ENCODE assay signal across 16 cellular contexts in genomic region chr1:156789621-156790318, GRCh38. TPM values are rescaled to one million over a fixed set of nuclear protein-coding genes. Genes with fewer than 3 reads are reported as not detected.
A peak's percentile ranks its signal among the peaks of the same experiment; 100 is the strongest.
DNase-seq lines count a peak whose midpoint lies in the region; ATAC-seq and TF ChIP-seq lines count a peak whose summit lies in the region.
"Had no signal": no experiment of that assay in that cellular context is flagged by ENCODE, and none has a peak within 500 bp of the region (broad histone marks: within the 10 kb centered on the region; RNA-seq: fewer than 3 reads in every experiment).

No MANE protein-coding gene starts in this region.

- no peak for ATAC-seq in activated T-cell treated with anti-CD3 and anti-CD28 coated beads, Interleukin-2, amount 50 U/mL, for 72 hours (replicated peaks in 1 of 2)
- ATAC-seq in activated T-helper 17 cell treated with anti-CD3 and anti-CD28 coated beads, Interleukin-2, amount 50 U/mL, for 72 hours (replicated peaks) = no peak
- no peak for ATAC-seq in HG02678 (IDR thresholded peaks at IDR 0.05; ENCODE audit: unreplicated experiment)
- ATAC-seq: CD8-positive, alpha-beta T cell had no signal

- H3K9me3 ChIP-seq in endodermal cell (ENCODE audit: control insufficient read depth, low read length) = no peaks in the 10 kb centered on the region
- H3K9me3 ChIP-seq: BLaER1 had no signal

- H3K27me3 ChIP-seq in endodermal cell (ENCODE audit: control insufficient read depth, insufficient read depth, low read length, poor library complexity, severe bottlenecking) = no peaks in the 10 kb centered on the region
- H3K27me3 ChIP-seq: BLaER1 had no signal

- H3K4me1 ChIP-seq in endodermal cell (ENCODE audit: control insufficient read depth, insufficient read depth, low read length) = no peaks in the 10 kb centered on the region

- peak overlapping the region; percentile 3 for H3K9ac ChIP-seq in endodermal cell (ENCODE audit: extremely low read depth, low read length, poor library complexity, severe bottlenecking)
- H3K9ac ChIP-seq: BLaER1 had no signal

- no peaks in the 10 kb centered on the region for H3K9me3 Mint-ChIP-seq in activated T-cell treated with anti-CD3 and anti-CD28 coated beads, Interleukin-2, amount 50 U/mL, for 72 hours
- no peaks in the 10 kb centered on the region for H3K9me3 Mint-ChIP-seq in activated T-helper 17 cell treated with anti-CD3 and anti-CD28 coated beads, Interleukin-2, amount 50 U/mL, for 72 hours
- H3K9me3 Mint-ChIP-seq in endodermal cell = no peaks in the 10 kb centered on the region
- H3K9me3 Mint-ChIP-seq: CD8-positive, alpha-beta T cell had no signal

- 94 to 96% methylated on average over 4 of the region's 4 CpGs for WGBS in endodermal cell (ENCODE audit: insufficient coverage in 1 of 2, insufficient read length in 1 of 2), 2 experiments

- H3K36me3 ChIP-seq in endodermal cell (ENCODE audit: control insufficient read depth, insufficient read depth, low read length) = peaks cover 81% of the 10 kb centered on the region

- no peaks in the 10 kb centered on the region for H3K27me3 Mint-ChIP-seq in activated T-cell treated with anti-CD3 and anti-CD28 coated beads, Interleukin-2, amount 50 U/mL, for 72 hours (ENCODE audit: low read depth)
- H3K27me3 Mint-ChIP-seq in activated T-helper 17 cell treated with anti-CD3 and anti-CD28 coated beads, Interleukin-2, amount 50 U/mL, for 72 hours = no peaks in the 10 kb centered on the region
- no peaks in the 10 kb centered on the region for H3K27me3 Mint-ChIP-seq in endodermal cell (ENCODE audit: insufficient read depth)

- peaks cover 10 to 13% of the 10 kb centered on the region in 2 donors for H3K36me3 Mint-ChIP-seq in activated T-cell treated with anti-CD3 and anti-CD28 coated beads, Interleukin-2, amount 50 U/mL, for 72 hours (ENCODE audit: insufficient read depth in 2 of 2)
- peaks cover 97% of the 10 kb centered on the region for H3K36me3 Mint-ChIP-seq in activated T-helper 17 cell treated with anti-CD3 and anti-CD28 coated beads, Interleukin-2, amount 50 U/mL, for 72 hours (ENCODE audit: low read depth)
- H3K36me3 Mint-ChIP-seq in endodermal cell (ENCODE audit: low read depth) = peaks cover 74% of the 10 kb centered on the region

- no peaks in the 10 kb centered on the region for H3K4me1 Mint-ChIP-seq in activated T-cell treated with anti-CD3 and anti-CD28 coated beads, Interleukin-2, amount 50 U/mL, for 72 hours (ENCODE audit: low read depth)
- peaks cover 5% of the 10 kb centered on the region for H3K4me1 Mint-ChIP-seq in activated T-helper 17 cell treated with anti-CD3 and anti-CD28 coated beads, Interleukin-2, amount 50 U/mL, for 72 hours
- H3K4me1 Mint-ChIP-seq in endodermal cell = peaks cover 9% of the 10 kb centered on the region

- peak overlapping the region; percentile 7 for H3K4me3 ChIP-seq in endodermal cell (ENCODE audit: low read length)
- H3K4me3 ChIP-seq: BLaER1 had no signal

- H3K4me3 Mint-ChIP-seq in activated T-cell treated with anti-CD3 and anti-CD28 coated beads, Interleukin-2, amount 50 U/mL, for 72 hours = no peak overlapping the region
- H3K4me3 Mint-ChIP-seq in activated T-helper 17 cell treated with anti-CD3 and anti-CD28 coated beads, Interleukin-2, amount 50 U/mL, for 72 hours = no peak overlapping the region
- no peak overlapping the region for H3K4me3 Mint-ChIP-seq in endodermal cell
- H3K4me3 Mint-ChIP-seq: CD8-positive, alpha-beta T cell had no signal

- peak overlapping the region; percentile 24 for H3K27ac Mint-ChIP-seq in activated T-cell treated with anti-CD3 and anti-CD28 coated beads, Interleukin-2, amount 50 U/mL, for 72 hours
- peak overlapping the region; percentile 67 for H3K27ac Mint-ChIP-seq in activated T-helper 17 cell treated with anti-CD3 and anti-CD28 coated beads, Interleukin-2, amount 50 U/mL, for 72 hours
- H3K27ac Mint-ChIP-seq in endodermal cell = peak overlapping the region; percentile 17
- H3K27ac Mint-ChIP-seq: CD8-positive, alpha-beta T cell had no signal

- H3K27ac ChIP-seq in endodermal cell (ENCODE audit: low read depth, low read length) (no peak overlapping the region), substantia nigra (ENCODE audit: low read depth, low read length, poor library complexity, severe bottlenecking) (peak overlapping the region; percentile 21)
- H3K27ac ChIP-seq: BLaER1 had no signal

- no peak for DNase-seq in activated T-cell treated with anti-CD3 and anti-CD28 coated beads, Interleukin-2, amount 50 U/mL, for 72 hours
- no peak for DNase-seq in activated T-cell treated with anti-CD3 and anti-CD28 coated beads, Interleukin-2, amount 50 U/mL, for 1 hour
- DNase-seq in endodermal cell = no peak
- DNase-seq in substantia nigra (lab: John Stamatoyannopoulos, UW) = peak in 2 of 49 donors; percentile 3 to 6
- no peak for DNase-seq in EL
- DNase-seq in anterior cingulate cortex (lab: John Stamatoyannopoulos, UW) = no peak
- DNase-seq: 8988T; CD8-positive, alpha-beta T cell; DND-41; GF-D8; NCI-H187; NCI-H526 treated with DMSO at 0.1 percent for 48 hours; SIG-M5 had no signal

- TF ChIP-seq CTCF in endodermal cell (conservative IDR thresholded peaks at IDR 0.05) = no peak

RNA-seq across cellular contexts. Expression of gene PRCC, which starts 22.4 kb away (rescaled TPM):
- 10 to 100 TPM; 67.7 to 84.4 TPM for total RNA-seq in activated T-cell treated with anti-CD3 and anti-CD28 coated beads, Interleukin-2, amount 50 U/mL, for 72 hours
- total RNA-seq in activated T-helper 17 cell treated with anti-CD3 and anti-CD28 coated beads, Interleukin-2, amount 50 U/mL, for 72 hours = 10 to 100 TPM; 54.0 to 76.7 TPM
- 100 to 1,000 TPM; 108 to 111 TPM for total RNA-seq in endodermal cell
- polyA plus RNA-seq in endodermal cell (2013, experiment 1 of 2) = 81.7 TPM
- polyA plus RNA-seq in endodermal cell (2013, experiment 2 of 2) = 91.9 TPM

RNA-seq across cellular contexts. Expression of gene SH2D2A, which starts 26.9 kb away (rescaled TPM):
- 100 to 1,000 TPM; 221 to 246 TPM for total RNA-seq in activated T-cell treated with anti-CD3 and anti-CD28 coated beads, Interleukin-2, amount 50 U/mL, for 72 hours
- total RNA-seq in activated T-helper 17 cell treated with anti-CD3 and anti-CD28 coated beads, Interleukin-2, amount 50 U/mL, for 72 hours = 100 to 1,000 TPM; 173 to 257 TPM
- 1 to 10 TPM; 2.4 to 7.7 TPM for total RNA-seq in endodermal cell
- 3.0 TPM for polyA plus RNA-seq in endodermal cell (2013, experiment 1 of 2)
- polyA plus RNA-seq in endodermal cell (2013, experiment 2 of 2) = 1.9 TPM

RNA-seq across cellular contexts. Expression of gene HDGF, which starts 38.3 kb away (rescaled TPM):
- 100 to 1,000 TPM; 185 to 217 TPM for total RNA-seq in activated T-cell treated with anti-CD3 and anti-CD28 coated beads, Interleukin-2, amount 50 U/mL, for 72 hours
- total RNA-seq in activated T-helper 17 cell treated with anti-CD3 and anti-CD28 coated beads, Interleukin-2, amount 50 U/mL, for 72 hours = 100 to 1,000 TPM; 270 to 361 TPM
- 100 to 1,000 TPM; 493 to 495 TPM for total RNA-seq in endodermal cell
- 307 TPM for polyA plus RNA-seq in endodermal cell (2013, experiment 1 of 2)
- polyA plus RNA-seq in endodermal cell (2013, experiment 2 of 2) = 299 TPM

RNA-seq across cellular contexts. Expression of gene MRPL24, which starts 48.9 kb away (rescaled TPM):
- 10 to 100 TPM; 45.9 to 67.8 TPM for total RNA-seq in activated T-cell treated with anti-CD3 and anti-CD28 coated beads, Interleukin-2, amount 50 U/mL, for 72 hours
- total RNA-seq in activated T-helper 17 cell treated with anti-CD3 and anti-CD28 coated beads, Interleukin-2, amount 50 U/mL, for 72 hours = 10 to 100 TPM; 58.8 to 67.0 TPM
- 10 to 100 TPM; 32.2 to 35.5 TPM for total RNA-seq in endodermal cell
- polyA plus RNA-seq in endodermal cell (2013, experiment 1 of 2) = 34.7 TPM
- polyA plus RNA-seq in endodermal cell (2013, experiment 2 of 2) = 30.8 TPM

Comparison
In these comparisons a context has a peak if more than half of its experiments do, and no peak if none do; other contexts are left out.
1. H3K27ac Mint-ChIP-seq: peak in every context shown above with its lines; median percentile 67 in activated T-helper 17 cell treated with anti-CD3 and anti-CD28 coated beads, Interleukin-2, amount 50 U/mL, for 72 hours; 24 in activated T-cell treated with anti-CD3 and anti-CD28 coated beads, Interleukin-2, amount 50 U/mL, for 72 hours; 17 in endodermal cell.
2. RNA of gene SH2D2A, which starts 26.9 kb away (total RNA-seq): 173 to 257 TPM in activated T-helper 17 cell treated with anti-CD3 and anti-CD28 coated beads, Interleukin-2, amount 50 U/mL, for 72 hours and 221 to 246 TPM in activated T-cell treated with anti-CD3 and anti-CD28 coated beads, Interleukin-2, amount 50 U/mL, for 72 hours; 2.4 to 7.7 TPM in endodermal cell; every median in the first group is over 10 times any median in the second.